Comparison of ENCODE assay signal across 1 cellular context in the genomic region with DNA sequence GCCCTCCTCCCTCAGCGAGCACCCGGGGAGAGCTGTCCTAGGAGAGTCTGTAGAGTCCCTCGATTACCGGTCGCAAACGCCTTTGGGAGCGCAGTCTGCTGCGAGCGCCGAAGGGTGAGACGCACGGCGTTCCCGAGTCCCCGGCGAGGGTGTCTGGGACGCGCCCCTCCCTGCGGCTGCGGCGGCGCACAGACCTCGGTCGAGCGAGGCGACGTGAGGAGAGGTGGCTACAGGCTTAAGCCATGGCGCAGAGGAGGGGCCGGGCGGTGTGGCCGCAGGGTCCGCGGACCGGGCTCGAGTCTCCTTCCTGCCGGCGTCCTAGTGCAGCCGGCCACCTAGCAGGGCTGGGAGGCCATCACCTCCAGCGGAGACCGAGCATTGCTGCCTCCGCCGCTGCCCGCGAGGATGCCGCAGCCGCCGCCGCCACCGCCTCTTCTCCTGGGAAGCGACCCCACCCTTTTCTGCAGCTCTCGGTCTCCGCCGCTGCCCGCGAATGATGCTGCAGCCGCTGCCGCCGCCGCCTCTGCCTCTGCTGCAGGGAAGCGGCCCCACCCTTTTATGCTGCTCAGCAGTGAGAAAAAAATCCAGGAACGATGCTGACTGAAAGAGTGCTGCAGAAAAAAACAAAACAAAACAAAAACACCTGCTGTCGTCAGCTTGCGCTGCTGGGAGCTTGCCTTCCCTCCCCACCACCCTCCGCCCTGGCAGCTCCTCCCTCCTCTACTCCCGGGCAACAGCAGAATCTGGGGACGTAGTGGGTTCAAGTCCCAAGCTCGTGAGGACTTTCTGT.
TF ChIP-seq lines count a peak whose summit lies in the region.

A gene (minus strand): TSS at position 531 of the 790 bp plus-strand sequence. CDS start 669 bp downstream, outside the sequence.

TF ChIP-seq in K562, 482 proteins besides CTCF, POLR2A, EP300 and RAD21 (continued from another document):
- TF ChIP-seq, protein P1, sequence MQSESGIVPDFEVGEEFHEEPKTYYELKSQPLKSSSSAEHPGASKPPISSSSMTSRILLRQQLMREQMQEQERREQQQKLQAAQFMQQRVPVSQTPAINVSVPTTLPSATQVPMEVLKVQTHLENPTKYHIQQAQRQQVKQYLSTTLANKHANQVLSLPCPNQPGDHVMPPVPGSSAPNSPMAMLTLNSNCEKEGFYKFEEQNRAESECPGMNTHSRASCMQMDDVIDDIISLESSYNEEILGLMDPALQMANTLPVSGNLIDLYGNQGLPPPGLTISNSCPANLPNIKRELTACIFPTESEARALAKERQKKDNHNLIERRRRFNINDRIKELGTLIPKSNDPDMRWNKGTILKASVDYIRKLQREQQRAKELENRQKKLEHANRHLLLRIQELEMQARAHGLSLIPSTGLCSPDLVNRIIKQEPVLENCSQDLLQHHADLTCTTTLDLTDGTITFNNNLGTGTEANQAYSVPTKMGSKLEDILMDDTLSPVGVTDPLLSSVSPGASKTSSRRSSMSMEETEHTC (IDR thresholded peaks at IDR 0.05) = no peak
